In the genomic region with DNA sequence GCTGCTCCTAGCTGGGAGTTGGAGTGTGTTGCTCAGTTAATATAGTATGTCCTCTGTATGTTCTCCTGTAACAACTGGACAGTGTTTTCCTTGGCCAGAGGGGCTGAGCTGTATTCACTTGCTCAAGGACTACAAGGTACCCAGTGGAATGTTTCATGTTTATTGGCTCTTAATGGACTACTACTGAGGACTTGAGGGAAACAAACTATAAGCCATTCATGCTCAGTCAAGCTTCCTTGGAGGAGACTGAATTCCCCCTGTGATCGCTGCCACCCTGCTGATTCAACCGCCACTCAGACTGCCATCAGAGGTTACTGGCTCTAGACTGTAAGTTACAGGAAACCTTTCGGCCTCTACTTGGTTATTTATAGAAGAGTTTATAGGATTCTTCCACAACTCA, we compare ENCODE assay signal across 32 cellular contexts.
DNase-seq lines count a peak whose midpoint lies in the region; TF ChIP-seq lines count a peak whose summit lies in the region.
"Had no signal": no experiment of that assay in that cellular context is flagged by ENCODE, and none has a peak within 500 bp of the region (broad histone marks: within the 10 kb centered on the region; RNA-seq: fewer than 3 reads in every experiment).

No MANE protein-coding gene starts in this region.

- no peak overlapping the region for H3K4me2 ChIP-seq in mesendoderm (ENCODE audit: low read length)
- H3K4me2 ChIP-seq: hepatocyte had no signal

- H3K4me3 ChIP-seq in H7 (ENCODE audit: insufficient read depth, low read depth, low read length) (no peak overlapping the region), mesendoderm (ENCODE audit: low read length) (no peak overlapping the region)
- H3K4me3 ChIP-seq: esophagus squamous epithelium, HAP-1, hepatocyte, K562, left lung, MG63, stomach, tibial nerve had no signal

- H3K79me2 ChIP-seq in mesendoderm (ENCODE audit: control insufficient read depth, insufficient read depth, low read length) = no peaks in the 10 kb centered on the region
- H3K79me2 ChIP-seq: hepatocyte had no signal

- no peak overlapping the region for H3K23ac ChIP-seq in mesendoderm (ENCODE audit: low read length)

- H2AK5ac ChIP-seq in mesendoderm (ENCODE audit: low read length) = no peak overlapping the region

- no peak overlapping the region for H3K9ac ChIP-seq in mesendoderm (ENCODE audit: low read length)

- peak; percentile 23 for DNase-seq in A172 (ENCODE audit: low spot score)
- peak; percentile 1 for DNase-seq in H7
- peak; percentile 51 for DNase-seq in SK-MEL-5 (ENCODE audit: low read depth, low spot score)
- DNase-seq in mesendoderm = peak; percentile 10
- DNase-seq in NCI-H2107 treated with DMSO at 0.1 percent for 48 hours (lab: John Stamatoyannopoulos, UW; ENCODE audit: unreplicated experiment) = no peak
- DNase-seq in glutamatergic neuron = no peak
- no peak for DNase-seq in NCI-H1105 treated with DMSO at 0.1 percent for 48 hours (lab: John Stamatoyannopoulos, UW)
- DNase-seq: ACHN; activated CD4-positive, alpha-beta memory T cell treated with anti-CD3 and anti-CD28 coated beads for 36 hours; activated CD8-positive, alpha-beta memory T cell treated with anti-CD3 and anti-CD28 coated beads, Interleukin-2, amount 50 U/mL, for 4 hours; activated naive CD4-positive, alpha-beta T cell treated with anti-CD3 and anti-CD28 coated beads, Interleukin-2, amount 50 U/mL, for 16 hours; cortex of kidney; esophagus squamous epithelium; foreskin melanocyte; GDM1; immature natural killer cell; left lung; MG63; midbrain; naive thymus-derived CD4-positive, alpha-beta T cell; NCI-H1436; NCI-H2081 treated with DMSO at 0.1 percent for 48 hours; NCI-H510A treated with DMSO at 0.1 percent for 48 hours; small intestine; stimulated activated CD8-positive, alpha-beta memory T cell treated with anti-CD3 and anti-CD28 coated beads, Interleukin-4, amount 100 ng/mL, for 48 hours; stomach; T-helper 1 cell had no signal

- in situ Hi-C loops in SK-MEL-5 (cut with HindIII; ENCODE audit: low pct_unique_long_range_greater_than_20kb, low sequenced_read_pairs) = no loop called here

- H3K79me1 ChIP-seq in mesendoderm (ENCODE audit: low read length) = no peaks in the 10 kb centered on the region

- H3K18ac ChIP-seq in mesendoderm (ENCODE audit: low read length) = no peak overlapping the region

- H2BK15ac ChIP-seq in mesendoderm (replicated peaks; ENCODE audit: low read depth) = no peak overlapping the region

- no peak overlapping the region for H3K4ac ChIP-seq in mesendoderm (ENCODE audit: low read depth, low read length)

- no peaks in the 10 kb centered on the region for H3K27me3 ChIP-seq in H7 (ENCODE audit: control insufficient read depth, insufficient read depth, low read length)
- no peaks in the 10 kb centered on the region for H3K27me3 ChIP-seq in mesendoderm (ENCODE audit: insufficient read depth, low read length, poor library complexity)
- H3K27me3 ChIP-seq: esophagus squamous epithelium, hepatocyte, left lung, MG63, stomach, tibial nerve had no signal

- no peaks in the 10 kb centered on the region for H3K4me1 ChIP-seq in mesendoderm (ENCODE audit: control insufficient read depth, low read depth, low read length)
- H3K4me1 ChIP-seq: esophagus squamous epithelium, HAP-1, left lung, stomach, tibial nerve had no signal

- H4K8ac ChIP-seq in mesendoderm (ENCODE audit: low read depth, low read length) = no peak overlapping the region

- no CpG with 5 or more reads among the region's 3 CpGs for WGBS in mesendoderm (ENCODE audit: extremely low coverage, insufficient coverage, low lambda C conversion rate)

- H3K9me3 Mint-ChIP-seq in glutamatergic neuron (ENCODE audit: unreplicated experiment) = no peaks in the 10 kb centered on the region
- H3K9me3 Mint-ChIP-seq: activated CD4-positive, alpha-beta memory T cell treated with anti-CD3 and anti-CD28 coated beads for 36 hours; activated T-helper 1 cell treated with anti-CD3 and anti-CD28 coated beads, Interleukin-12 subunit alpha, Interleukin-12 subunit beta, Interleukin-2, Interleukin-4 antibody, amounts not matched to agents 30 ng/mL and 10 ng/mL and 1 ng/mL, durations not matched to agents 14 hours and 24 hours and 36 hours had no signal

- no peak overlapping the region for H2BK120ac ChIP-seq in mesendoderm (ENCODE audit: low read depth, low read length)

- no peak overlapping the region for H3K27ac Mint-ChIP-seq in glutamatergic neuron (ENCODE audit: unreplicated experiment)
- H3K27ac Mint-ChIP-seq: activated CD4-positive, alpha-beta memory T cell treated with anti-CD3 and anti-CD28 coated beads for 36 hours; activated T-helper 1 cell treated with anti-CD3 and anti-CD28 coated beads, Interleukin-12 subunit alpha, Interleukin-12 subunit beta, Interleukin-2, Interleukin-4 antibody, amounts not matched to agents 30 ng/mL and 10 ng/mL and 1 ng/mL, durations not matched to agents 14 hours and 24 hours and 36 hours; immature natural killer cell; naive thymus-derived CD4-positive, alpha-beta T cell had no signal

- H3K36me3 ChIP-seq in H7 (replicated peaks; ENCODE audit: control insufficient read depth, insufficient read depth, low read length) = no peaks in the 10 kb centered on the region
- no peaks in the 10 kb centered on the region for H3K36me3 ChIP-seq in mesendoderm (ENCODE audit: control insufficient read depth, insufficient read depth, low read length)
- H3K36me3 ChIP-seq: esophagus squamous epithelium, HAP-1, left lung, MG63, stomach, tibial nerve had no signal

- H3K4me1 Mint-ChIP-seq in glutamatergic neuron (ENCODE audit: low read depth, unreplicated experiment) = no peaks in the 10 kb centered on the region
- H3K4me1 Mint-ChIP-seq: immature natural killer cell; naive thymus-derived CD4-positive, alpha-beta T cell had no signal

- no peak overlapping the region for H2BK5ac ChIP-seq in mesendoderm (ENCODE audit: low read length)

- no peaks in the 10 kb centered on the region for H3K36me3 Mint-ChIP-seq in glutamatergic neuron (ENCODE audit: unreplicated experiment)
- H3K36me3 Mint-ChIP-seq: activated CD4-positive, alpha-beta memory T cell treated with anti-CD3 and anti-CD28 coated beads for 36 hours; immature natural killer cell; naive thymus-derived CD4-positive, alpha-beta T cell had no signal

- H4K5ac ChIP-seq in mesendoderm (ENCODE audit: low read length) = no peak overlapping the region

- no peak overlapping the region for H3K56ac ChIP-seq in mesendoderm (ENCODE audit: low read length)

- peaks cover 2% of the 10 kb centered on the region for H3K27me3 Mint-ChIP-seq in glutamatergic neuron (ENCODE audit: unreplicated experiment)
- H3K27me3 Mint-ChIP-seq: activated CD4-positive, alpha-beta memory T cell treated with anti-CD3 and anti-CD28 coated beads for 36 hours; naive thymus-derived CD4-positive, alpha-beta T cell had no signal

- no peak overlapping the region for H3K27ac ChIP-seq in mesendoderm (ENCODE audit: low read depth, low read length)
- H3K27ac ChIP-seq: esophagus squamous epithelium, hepatocyte, left lung, stomach, tibial nerve had no signal

- TF ChIP-seq CTCF in glutamatergic neuron (IDR thresholded peaks at IDR 0.05; ENCODE audit: partially characterized antibody, unreplicated experiment) = no peak

- H3K4me3 Mint-ChIP-seq in glutamatergic neuron (ENCODE audit: unreplicated experiment) = no peak overlapping the region
- H3K4me3 Mint-ChIP-seq: activated CD4-positive, alpha-beta memory T cell treated with anti-CD3 and anti-CD28 coated beads for 36 hours; activated T-helper 1 cell treated with anti-CD3 and anti-CD28 coated beads, Interleukin-12 subunit alpha, Interleukin-12 subunit beta, Interleukin-2, Interleukin-4 antibody, amounts not matched to agents 30 ng/mL and 10 ng/mL and 1 ng/mL, durations not matched to agents 14 hours and 24 hours and 36 hours; immature natural killer cell; naive thymus-derived CD4-positive, alpha-beta T cell had no signal

Comparison
In these comparisons a context has a peak if more than half of its experiments do, and no peak if none do; other contexts are left out.
1. DNase-seq: peak in A172 (single experiment), H7 (single experiment), SK-MEL-5 (single experiment) and mesendoderm (single experiment); none in NCI-H2107 treated with DMSO at 0.1 percent for 48 hours (single experiment), glutamatergic neuron (single experiment) and NCI-H1105 treated with DMSO at 0.1 percent for 48 hours (single experiment).